ENCODE assay signal across 8 cellular contexts in the genomic region with DNA sequence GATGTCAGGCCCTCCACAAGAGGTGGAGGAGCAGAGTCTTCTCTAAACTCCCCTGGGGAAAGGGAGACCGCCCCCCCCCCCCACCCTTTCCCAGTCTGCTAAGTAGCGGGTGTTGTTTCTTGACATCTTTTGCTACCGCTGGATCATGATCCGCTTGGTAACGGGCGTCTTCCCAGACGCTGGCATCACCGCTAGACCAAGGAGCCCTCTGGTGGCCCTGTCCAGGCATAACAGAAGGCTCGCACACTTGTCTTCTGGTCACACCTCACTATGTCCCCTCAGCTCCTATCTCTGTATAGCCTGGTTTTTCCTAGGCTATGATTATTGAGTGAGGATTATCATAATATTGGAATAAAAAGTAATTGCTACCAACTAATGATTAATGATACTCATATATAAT. TPM values are rescaled to one million over a fixed set of nuclear protein-coding genes. Genes with fewer than 3 reads are reported as not detected.
DNase-seq lines count a peak whose midpoint lies in the region; ATAC-seq and TF ChIP-seq lines count a peak whose summit lies in the region.
"Not testable (repeated sequence)": the region's sequence is repeated elsewhere in the genome, so short reads cannot be mapped to it uniquely, and the experiment has no call there.

No MANE protein-coding gene starts in this region.

- not testable (repeated sequence) for H3K4me3 Mint-ChIP-seq in activated naive CD8-positive, alpha-beta T cell treated with anti-CD3 and anti-CD28 coated beads, Interleukin-2, amount 50 U/mL, for 24 hours; glutamatergic neuron (ENCODE audit: unreplicated experiment)

- H3K9me3 ChIP-seq in thoracic aorta: not testable (repeated sequence)

- H3K27me3 Mint-ChIP-seq in activated naive CD8-positive, alpha-beta T cell treated with anti-CD3 and anti-CD28 coated beads, Interleukin-2, amount 50 U/mL, for 24 hours; glutamatergic neuron (ENCODE audit: unreplicated experiment): not testable (repeated sequence)

- H3K27me3 ChIP-seq in thoracic aorta (replicated peaks; ENCODE audit: insufficient read depth): not testable (repeated sequence)

- H3K4me1 Mint-ChIP-seq in activated naive CD8-positive, alpha-beta T cell treated with anti-CD3 and anti-CD28 coated beads, Interleukin-2, amount 50 U/mL, for 24 hours; glutamatergic neuron (ENCODE audit: low read depth, unreplicated experiment): not testable (repeated sequence)

- peak; percentile 38 for DNase-seq in DMS53 (lab: John Stamatoyannopoulos, UW)
- peak; percentile 10 for DNase-seq in NB4 (ENCODE audit: low read depth)
- peak; percentile 25 for DNase-seq in activated CD8-positive, alpha-beta memory T cell treated with anti-CD3 and anti-CD28 coated beads, Interleukin-2, amount 50 U/mL, for 4 hours
- DNase-seq in activated naive CD8-positive, alpha-beta T cell treated with anti-CD3 and anti-CD28 coated beads, Interleukin-2, amount 50 U/mL, for 24 hours: peak; percentile 13
- DNase-seq in glutamatergic neuron: peak; percentile 23
- DNase-seq in retinal pigment epithelial cell (ENCODE audit: low read depth); thoracic aorta (ENCODE audit: low spot score): not testable (repeated sequence)

- not testable (repeated sequence) for H3K27ac ChIP-seq in VCaP, thoracic aorta

- H3K9me3 Mint-ChIP-seq in activated naive CD8-positive, alpha-beta T cell treated with anti-CD3 and anti-CD28 coated beads, Interleukin-2, amount 50 U/mL, for 24 hours; glutamatergic neuron (ENCODE audit: unreplicated experiment): not testable (repeated sequence)

- not testable (repeated sequence) for H3K36me3 Mint-ChIP-seq in activated naive CD8-positive, alpha-beta T cell treated with anti-CD3 and anti-CD28 coated beads, Interleukin-2, amount 50 U/mL, for 24 hours (ENCODE audit: low read depth); glutamatergic neuron (ENCODE audit: unreplicated experiment)

- TF ChIP-seq CTCF in NB4 (IDR thresholded peaks at IDR 0.05; ENCODE audit: low read depth, low read length); glutamatergic neuron (IDR thresholded peaks at IDR 0.05; ENCODE audit: partially characterized antibody, unreplicated experiment): not testable (repeated sequence)
- TF ChIP-seq CTCF in VCaP (conservative IDR thresholded peaks at IDR 0.05) (peak; percentile 58), retinal pigment epithelial cell (conservative IDR thresholded peaks at IDR 0.05; ENCODE audit: low read depth, low read length) (peak; percentile 9), thoracic aorta (IDR thresholded peaks at IDR 0.05) (peak; percentile 14)

- not testable (repeated sequence) for H3K36me3 ChIP-seq in thoracic aorta

- not testable (repeated sequence) for H3K27ac Mint-ChIP-seq in activated naive CD8-positive, alpha-beta T cell treated with anti-CD3 and anti-CD28 coated beads, Interleukin-2, amount 50 U/mL, for 24 hours; glutamatergic neuron (ENCODE audit: unreplicated experiment)

- ATAC-seq in activated naive CD8-positive, alpha-beta T cell treated with anti-CD3 and anti-CD28 coated beads, Interleukin-2, amount 50 U/mL, for 24 hours; thoracic aorta (ENCODE audit: insufficient number of reproducible peaks, low FRiP score, low read depth): not testable (repeated sequence)

- not testable (repeated sequence) for H3K4me1 ChIP-seq in thoracic aorta (ENCODE audit: control insufficient read depth in 1 of 2, low read depth in 2 of 2)

- not testable (repeated sequence) for H3K4me3 ChIP-seq in NB4 (ENCODE audit: low read depth, low read length); retinal pigment epithelial cell (ENCODE audit: low read length); thoracic aorta

- TF ChIP-seq POLR2A in NB4 (IDR thresholded peaks at IDR 0.05; ENCODE audit: extremely low read depth, insufficient read length): not testable (repeated sequence)

RNA-seq across cellular contexts. Expression of a gene that starts 44.8 kb away (rescaled TPM):
- total RNA-seq in glutamatergic neuron (ENCODE audit: unreplicated experiment) (55.1 TPM), thoracic aorta (10 to 100 TPM; 14.5 to 20.7 TPM)
